ENCODE assay signal across 28 cellular contexts in the genomic region with DNA sequence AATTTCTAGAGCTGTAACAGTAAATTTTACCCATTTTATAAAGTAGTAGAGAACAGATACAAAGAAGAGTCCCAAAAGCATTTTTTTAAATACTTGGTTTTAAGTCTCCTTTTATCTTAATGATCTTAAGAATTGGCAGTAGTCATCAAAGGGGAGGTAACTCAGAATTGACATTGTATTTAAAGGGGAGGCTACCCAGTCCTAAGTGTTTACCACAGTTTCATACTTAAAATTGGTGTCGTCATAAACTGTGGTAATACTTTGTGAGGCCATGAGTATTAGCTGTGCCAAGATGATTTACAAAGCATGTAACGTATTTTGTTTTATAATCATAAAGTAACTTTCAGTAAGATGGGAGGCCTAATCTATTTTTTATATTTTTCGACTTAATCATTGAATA. TPM values are rescaled to one million over a fixed set of nuclear protein-coding genes. Genes with fewer than 3 reads are reported as not detected.
A peak's percentile ranks its signal among the peaks of the same experiment; 100 is the strongest.
DNase-seq lines count a peak whose midpoint lies in the region; ATAC-seq and TF ChIP-seq lines count a peak whose summit lies in the region.
"Had no signal": no experiment of that assay in that cellular context is flagged by ENCODE, and none has a peak within 500 bp of the region (broad histone marks: within the 10 kb centered on the region; RNA-seq: fewer than 3 reads in every experiment).

No MANE protein-coding gene starts in this region.

- H2AFZ ChIP-seq in OCI-LY1 (ENCODE audit: low read length) = no peak overlapping the region
- H2AFZ ChIP-seq: neural progenitor cell, parathyroid adenoma had no signal

- DNase-seq in activated CD8-positive, alpha-beta memory T cell treated with anti-CD3 and anti-CD28 coated beads, Interleukin-2, amount 10 ng/mL, durations not matched to agents 7 days and 5 days = no peak
- DNase-seq in activated CD8-positive, alpha-beta memory T cell treated with anti-CD3 and anti-CD28 coated beads, Interleukin-2, amount 50 U/mL, for 48 hours = no peak
- DNase-seq in activated naive CD8-positive, alpha-beta T cell treated with anti-CD3 and anti-CD28 coated beads, Interleukin-2, amount 50 U/mL, for 24 hours = no peak
- no peak for DNase-seq in NCI-H2227 treated with DMSO at 0.1 percent for 48 hours (lab: John Stamatoyannopoulos, UW)
- DNase-seq: activated effector memory CD4-positive, alpha-beta T cell treated with Interleukin-2 at 50 U/mL for 16 hours; effector memory CD4-positive, alpha-beta T cell; islet precursor cell; KBM-7; MG63; NCI-H1417; NCI-H2029 treated with DMSO at 0.1 percent for 48 hours; NCI-H526 treated with DMSO at 0.1 percent for 48 hours; retina; SIG-M5; stimulated activated naive CD4-positive, alpha-beta T cell; T1000 had no signal

- H3K79me2 ChIP-seq in OCI-LY1 (ENCODE audit: insufficient read depth, low read length) = no peaks in the 10 kb centered on the region
- H3K79me2 ChIP-seq: parathyroid adenoma had no signal

- peaks cover 53% of the 10 kb centered on the region for H3K4me1 Mint-ChIP-seq in activated CD8-positive, alpha-beta memory T cell treated with anti-CD3 and anti-CD28 coated beads, Interleukin-2, amount 10 ng/mL, durations not matched to agents 7 days and 5 days
- peaks cover 46% of the 10 kb centered on the region for H3K4me1 Mint-ChIP-seq in activated naive CD8-positive, alpha-beta T cell treated with anti-CD3 and anti-CD28 coated beads, Interleukin-2, amount 50 U/mL, for 24 hours
- H3K4me1 Mint-ChIP-seq: neural progenitor cell had no signal

- peak overlapping the region; percentile 95 for H3K27ac ChIP-seq in OCI-LY1 (ENCODE audit: low read depth, low read length, poor library complexity, severe bottlenecking)
- H3K27ac ChIP-seq: A549, coronary artery, neural progenitor cell, parathyroid adenoma, VCaP had no signal

- H3K36me3 Mint-ChIP-seq in activated CD8-positive, alpha-beta memory T cell treated with anti-CD3 and anti-CD28 coated beads, Interleukin-2, amount 10 ng/mL, durations not matched to agents 7 days and 5 days = peaks cover 56% of the 10 kb centered on the region
- H3K36me3 Mint-ChIP-seq in activated naive CD8-positive, alpha-beta T cell treated with anti-CD3 and anti-CD28 coated beads, Interleukin-2, amount 50 U/mL, for 24 hours (ENCODE audit: low read depth) = peaks cover 51% of the 10 kb centered on the region

- H3K9ac ChIP-seq in OCI-LY1 (ENCODE audit: low read length) = no peak overlapping the region
- H3K9ac ChIP-seq: neural progenitor cell, parathyroid adenoma had no signal

- H3K27me3 ChIP-seq in OCI-LY1 (ENCODE audit: insufficient read depth, low read length) = no peaks in the 10 kb centered on the region
- H3K27me3 ChIP-seq: MG63, neural progenitor cell had no signal

- H3K36me3 ChIP-seq in OCI-LY1 (ENCODE audit: insufficient read depth, low read length) = peaks cover 79% of the 10 kb centered on the region

- H4K20me1 ChIP-seq in OCI-LY1 (ENCODE audit: insufficient read depth, low read length) = no peaks in the 10 kb centered on the region

- peak overlapping the region; percentile 15 for H3K27ac Mint-ChIP-seq in activated CD8-positive, alpha-beta memory T cell treated with anti-CD3 and anti-CD28 coated beads, Interleukin-2, amount 10 ng/mL, durations not matched to agents 7 days and 5 days
- no peak overlapping the region for H3K27ac Mint-ChIP-seq in activated naive CD8-positive, alpha-beta T cell treated with anti-CD3 and anti-CD28 coated beads, Interleukin-2, amount 50 U/mL, for 24 hours
- H3K27ac Mint-ChIP-seq: neural progenitor cell had no signal

- H3K9me2 ChIP-seq in OCI-LY1 (ENCODE audit: low read depth, low read length) = no peaks in the 10 kb centered on the region

- H3K27me3 Mint-ChIP-seq in activated CD8-positive, alpha-beta memory T cell treated with anti-CD3 and anti-CD28 coated beads, Interleukin-2, amount 10 ng/mL, durations not matched to agents 7 days and 5 days = no peaks in the 10 kb centered on the region
- no peaks in the 10 kb centered on the region for H3K27me3 Mint-ChIP-seq in activated naive CD8-positive, alpha-beta T cell treated with anti-CD3 and anti-CD28 coated beads, Interleukin-2, amount 50 U/mL, for 24 hours

- TF ChIP-seq CTCF in OCI-LY1 (IDR thresholded peaks at IDR 0.05; ENCODE audit: low read length) = no peak

- no peak for ATAC-seq in activated CD8-positive, alpha-beta memory T cell treated with anti-CD3 and anti-CD28 coated beads, Interleukin-2, amount 10 ng/mL, durations not matched to agents 7 days and 5 days
- ATAC-seq in activated naive CD8-positive, alpha-beta T cell treated with anti-CD3 and anti-CD28 coated beads, Interleukin-2, amount 50 U/mL, for 24 hours = peak; percentile 17
- ATAC-seq in GM21528 (IDR thresholded peaks at IDR 0.05; ENCODE audit: low FRiP score, unreplicated experiment) = no peak
- no peak for ATAC-seq in GM21526 (IDR thresholded peaks at IDR 0.05; ENCODE audit: low FRiP score, unreplicated experiment)
- ATAC-seq in GM21717 (IDR thresholded peaks at IDR 0.05; ENCODE audit: unreplicated experiment) = no peak
- ATAC-seq: A549 had no signal

- no peak overlapping the region for H3K4me3 Mint-ChIP-seq in activated CD8-positive, alpha-beta memory T cell treated with anti-CD3 and anti-CD28 coated beads, Interleukin-2, amount 10 ng/mL, durations not matched to agents 7 days and 5 days
- no peak overlapping the region for H3K4me3 Mint-ChIP-seq in activated naive CD8-positive, alpha-beta T cell treated with anti-CD3 and anti-CD28 coated beads, Interleukin-2, amount 50 U/mL, for 24 hours
- H3K4me3 Mint-ChIP-seq: neural progenitor cell had no signal

- no peak overlapping the region for H3K4me3 ChIP-seq in OCI-LY1 (ENCODE audit: low read depth, low read length, poor library complexity, severe bottlenecking)
- H3K4me3 ChIP-seq: A549, coronary artery, HAP-1, MG63, neural progenitor cell, skin epidermis had no signal

- H3K9me3 ChIP-seq in OCI-LY1 (ENCODE audit: low read length) = no peaks in the 10 kb centered on the region
- H3K9me3 ChIP-seq: A549, HAP-1, MG63 had no signal

- no peak overlapping the region for H3K4me2 ChIP-seq in OCI-LY1 (ENCODE audit: low read length)
- H3K4me2 ChIP-seq: A549, neural progenitor cell had no signal

- H3F3A ChIP-seq in OCI-LY1 (ENCODE audit: insufficient read depth, low read length) = no peaks in the 10 kb centered on the region

- H3K4me1 ChIP-seq in OCI-LY1 (ENCODE audit: insufficient read depth, low read length, severe bottlenecking) = peaks cover 62% of the 10 kb centered on the region
- H3K4me1 ChIP-seq: A549, HAP-1, neural progenitor cell, parathyroid adenoma had no signal

- no peaks in the 10 kb centered on the region for H3K9me3 Mint-ChIP-seq in activated CD8-positive, alpha-beta memory T cell treated with anti-CD3 and anti-CD28 coated beads, Interleukin-2, amount 10 ng/mL, durations not matched to agents 7 days and 5 days (ENCODE audit: low read depth)
- H3K9me3 Mint-ChIP-seq in activated naive CD8-positive, alpha-beta T cell treated with anti-CD3 and anti-CD28 coated beads, Interleukin-2, amount 50 U/mL, for 24 hours = no peaks in the 10 kb centered on the region
- H3K9me3 Mint-ChIP-seq: neural progenitor cell had no signal

- CTCF ChIA-PET in activated CD8-positive, alpha-beta memory T cell treated with anti-CD3 and anti-CD28 coated beads, Interleukin-2, amount 10 ng/mL, durations not matched to agents 7 days and 5 days (lab: Charles Lee) = interaction anchor here (1.7 kb wide), 1 partner anchor 15 kb away, joined by 5 read pairs; the partner anchor contains the start of gene SLC25A46

RNA-seq across cellular contexts. Expression of gene SLC25A46, which starts 14.8 kb away (rescaled TPM):
- 10 to 100 TPM; 47.7 to 61.2 TPM for total RNA-seq in activated CD8-positive, alpha-beta memory T cell treated with anti-CD3 and anti-CD28 coated beads, Interleukin-2, amount 10 ng/mL, durations not matched to agents 7 days and 5 days

RNA-seq across cellular contexts. Expression of gene TMEM232, which starts 27.1 kb away (rescaled TPM):
- under 1 TPM; 0.28 to 0.76 TPM for total RNA-seq in activated CD8-positive, alpha-beta memory T cell treated with anti-CD3 and anti-CD28 coated beads, Interleukin-2, amount 10 ng/mL, durations not matched to agents 7 days and 5 days
- total RNA-seq: Daoy had no signal
